In genomic region chr16:88638323-88639230, GRCh38 we compare ENCODE assay signal across 13 cellular contexts. TPM values are rescaled to one million over a fixed set of nuclear protein-coding genes. Genes with fewer than 3 reads are reported as not detected.
DNase-seq lines count a peak whose midpoint lies in the region; ATAC-seq and TF ChIP-seq lines count a peak whose summit lies in the region.
"Had no signal": no experiment of that assay in that cellular context is flagged by ENCODE, and none has a peak within 500 bp of the region (broad histone marks: within the 10 kb centered on the region; RNA-seq: fewer than 3 reads in every experiment).

TSS of gene IL17C (plus strand) at chr16:88638572. CDS start at chr16:88638642, 70 bp downstream.

- H3K36me3 ChIP-seq in body of pancreas (replicated peaks in 1 of 2; ENCODE audit: insufficient read depth in 1 of 2, low read depth in 2 of 2), result no peaks in the 10 kb centered on the region
- H3K36me3 ChIP-seq: BE2C, cardiac muscle cell had no signal

- TF ChIP-seq CTCF in body of pancreas (IDR thresholded peaks at IDR 0.05), result no peak
- no peak for TF ChIP-seq CTCF in type B pancreatic cell (conservative IDR thresholded peaks at IDR 0.05)

- no peaks in the 10 kb centered on the region for H3K27me3 ChIP-seq in body of pancreas

- intact Hi-C loops in body of pancreas (cut with DNase I), result no loop called here

- H3K27ac ChIP-seq in body of pancreas, result no peak within 1 kb of the TSS
- H3K27ac ChIP-seq: cardiac muscle cell had no signal

- peaks cover 12% of the 10 kb centered on the region for H3K36me3 Mint-ChIP-seq in activated naive CD8-positive, alpha-beta T cell treated with anti-CD3 and anti-CD28 coated beads, Interleukin-2, amount 10 ng/mL, durations not matched to agents 7 days and 5 days
- peaks cover 3% of the 10 kb centered on the region for H3K36me3 Mint-ChIP-seq in activated naive CD8-positive, alpha-beta T cell treated with anti-CD3 and anti-CD28 coated beads, Interleukin-2, amount 50 U/mL, for 24 hours (ENCODE audit: low read depth)
- peaks cover 10 to 22% of the 10 kb centered on the region in 2 donors for H3K36me3 Mint-ChIP-seq in stimulated activated naive B cell treated with anti-CD40 and anti-IgM and Interleukin-4, amounts not matched to agents 10 μg/mL and 1 μg/mL and 100 μg/mL, for 72 hours
- H3K36me3 Mint-ChIP-seq in type B pancreatic cell, result no peaks in the 10 kb centered on the region

- TF ChIP-seq POLR2A in body of pancreas (IDR thresholded peaks at IDR 0.05), result no peak

- H3K27ac Mint-ChIP-seq in activated naive CD8-positive, alpha-beta T cell treated with anti-CD3 and anti-CD28 coated beads, Interleukin-2, amount 10 ng/mL, durations not matched to agents 7 days and 5 days, result peak within 1 kb of the TSS; percentile 20
- no peak within 1 kb of the TSS for H3K27ac Mint-ChIP-seq in activated naive CD8-positive, alpha-beta T cell treated with anti-CD3 and anti-CD28 coated beads, Interleukin-2, amount 50 U/mL, for 24 hours
- peak within 1 kb of the TSS; percentile 47 for H3K27ac Mint-ChIP-seq in stimulated activated naive B cell treated with anti-CD40 and anti-IgM and Interleukin-4, amounts not matched to agents 10 μg/mL and 1 μg/mL and 100 μg/mL, for 72 hours
- no peak within 1 kb of the TSS for H3K27ac Mint-ChIP-seq in type B pancreatic cell

- no peaks in the 10 kb centered on the region for H3K9me3 ChIP-seq in body of pancreas
- H3K9me3 ChIP-seq: BE2C had no signal

- peaks cover 20% of the 10 kb centered on the region for H3K4me1 Mint-ChIP-seq in activated naive CD8-positive, alpha-beta T cell treated with anti-CD3 and anti-CD28 coated beads, Interleukin-2, amount 10 ng/mL, durations not matched to agents 7 days and 5 days
- H3K4me1 Mint-ChIP-seq in activated naive CD8-positive, alpha-beta T cell treated with anti-CD3 and anti-CD28 coated beads, Interleukin-2, amount 50 U/mL, for 24 hours, result peaks cover 49% of the 10 kb centered on the region
- H3K4me1 Mint-ChIP-seq in stimulated activated naive B cell treated with anti-CD40 and anti-IgM and Interleukin-4, amounts not matched to agents 10 μg/mL and 1 μg/mL and 100 μg/mL, for 72 hours, result peaks cover 58 to 86% of the 10 kb centered on the region in 2 donors
- peaks cover 5% of the 10 kb centered on the region for H3K4me1 Mint-ChIP-seq in type B pancreatic cell (ENCODE audit: unreplicated experiment)

- no peak within 1 kb of the TSS for H3K4me3 ChIP-seq in body of pancreas
- H3K4me3 ChIP-seq: cardiac muscle cell had no signal

- H3K4me1 ChIP-seq in body of pancreas, result peaks cover 18% of the 10 kb centered on the region
- H3K4me1 ChIP-seq: BE2C had no signal

- 21 to 32% methylated on average over 7 to 27 of the region's 27 CpGs for WGBS in body of pancreas, 2 donors

- H3K27me3 Mint-ChIP-seq in activated naive CD8-positive, alpha-beta T cell treated with anti-CD3 and anti-CD28 coated beads, Interleukin-2, amount 10 ng/mL, durations not matched to agents 7 days and 5 days, result peaks cover 33% of the 10 kb centered on the region
- peaks cover 23% of the 10 kb centered on the region for H3K27me3 Mint-ChIP-seq in activated naive CD8-positive, alpha-beta T cell treated with anti-CD3 and anti-CD28 coated beads, Interleukin-2, amount 50 U/mL, for 24 hours
- H3K27me3 Mint-ChIP-seq in stimulated activated naive B cell treated with anti-CD40 and anti-IgM and Interleukin-4, amounts not matched to agents 10 μg/mL and 1 μg/mL and 100 μg/mL, for 72 hours, result peaks cover 0 to 5% of the 10 kb centered on the region in 2 donors
- H3K27me3 Mint-ChIP-seq in type B pancreatic cell, result peaks cover 22% of the 10 kb centered on the region

- POLR2A ChIA-PET in activated naive CD8-positive, alpha-beta T cell treated with anti-CD3 and anti-CD28 coated beads, Interleukin-2, amount 10 ng/mL, durations not matched to agents 7 days and 5 days (lab: Charles Lee), result interaction anchor here (1.9 to 3.3 kb wide), 4 partner anchors 11 to 63 kb away, joined by 7 to 25 read pairs (median 13); no protein-coding TSS in a partner anchor

- H3K4me3 Mint-ChIP-seq in activated naive CD8-positive, alpha-beta T cell treated with anti-CD3 and anti-CD28 coated beads, Interleukin-2, amount 10 ng/mL, durations not matched to agents 7 days and 5 days, result no peak within 1 kb of the TSS
- H3K4me3 Mint-ChIP-seq in activated naive CD8-positive, alpha-beta T cell treated with anti-CD3 and anti-CD28 coated beads, Interleukin-2, amount 50 U/mL, for 24 hours, result no peak within 1 kb of the TSS
- H3K4me3 Mint-ChIP-seq in stimulated activated naive B cell treated with anti-CD40 and anti-IgM and Interleukin-4, amounts not matched to agents 10 μg/mL and 1 μg/mL and 100 μg/mL, for 72 hours, result peak within 1 kb of the TSS; percentile 39 to 51
- H3K4me3 Mint-ChIP-seq in type B pancreatic cell, result no peak within 1 kb of the TSS

- no peaks in the 10 kb centered on the region for H3K9me3 Mint-ChIP-seq in activated naive CD8-positive, alpha-beta T cell treated with anti-CD3 and anti-CD28 coated beads, Interleukin-2, amount 10 ng/mL, durations not matched to agents 7 days and 5 days
- H3K9me3 Mint-ChIP-seq in activated naive CD8-positive, alpha-beta T cell treated with anti-CD3 and anti-CD28 coated beads, Interleukin-2, amount 50 U/mL, for 24 hours, result peaks cover 4% of the 10 kb centered on the region
- no peaks in the 10 kb centered on the region for H3K9me3 Mint-ChIP-seq in stimulated activated naive B cell treated with anti-CD40 and anti-IgM and Interleukin-4, amounts not matched to agents 10 μg/mL and 1 μg/mL and 100 μg/mL, for 72 hours
- H3K9me3 Mint-ChIP-seq in type B pancreatic cell, result no peaks in the 10 kb centered on the region

- ATAC-seq in activated naive CD8-positive, alpha-beta T cell treated with anti-CD3 and anti-CD28 coated beads, Interleukin-2, amount 10 ng/mL, durations not matched to agents 7 days and 5 days (ENCODE audit: low read depth), result no peak
- ATAC-seq in activated naive CD8-positive, alpha-beta T cell treated with anti-CD3 and anti-CD28 coated beads, Interleukin-2, amount 50 U/mL, for 24 hours, result no peak
- peak; percentile 80 for ATAC-seq in body of pancreas
- no peak for ATAC-seq in stimulated activated naive B cell treated with anti-CD40 and anti-IgM and Interleukin-4, amounts not matched to agents 10 μg/mL and 1 μg/mL and 100 μg/mL, for 72 hours (replicated peaks)

- no peak for DNase-seq in activated naive CD8-positive, alpha-beta T cell treated with anti-CD3 and anti-CD28 coated beads, Interleukin-2, amount 10 ng/mL, durations not matched to agents 7 days and 5 days
- DNase-seq in activated naive CD8-positive, alpha-beta T cell treated with anti-CD3 and anti-CD28 coated beads, Interleukin-2, amount 50 U/mL, for 24 hours, result no peak
- DNase-seq in NCI-H2171 (lab: John Stamatoyannopoulos, UW) (peak; percentile 58), body of pancreas (peak; percentile 80 to 92 (median 88)), A172 (ENCODE audit: low spot score) (no peak), type B pancreatic cell (ENCODE audit: extremely low spot score, unreplicated experiment) (no peak)
- no peak for DNase-seq in stimulated activated naive B cell treated with anti-CD40 and anti-IgM and Interleukin-4, amounts not matched to agents 10 μg/mL and 1 μg/mL and 100 μg/mL, for 72 hours
- no peak for DNase-seq in stimulated activated CD8-positive, alpha-beta memory T cell treated with anti-CD3 and anti-CD28 coated beads, Interleukin-4, amount 100 ng/mL, for 48 hours
- DNase-seq: BE2C, SHP77 treated with DMSO at 0.1 percent for 48 hours had no signal

RNA-seq across cellular contexts. Expression of gene IL17C, which starts in this region (rescaled TPM):
- total RNA-seq in activated naive CD8-positive, alpha-beta T cell treated with anti-CD3 and anti-CD28 coated beads, Interleukin-2, amount 10 ng/mL, durations not matched to agents 7 days and 5 days, result under 1 TPM in 1 of 2 experiments, not detected in 1; 0.68 TPM
- total RNA-seq in body of pancreas, result not detected
- total RNA-seq in A172 (2014; rRNA removed; shearing (Covaris generic)), result not detected in 2 replicates
- total RNA-seq in type B pancreatic cell (ENCODE audit: low replicate concordance), result 0.39 TPM in 1 of 2 replicates, not detected in the other
- total RNA-seq: cardiac muscle cell, LHCN-M2, liver had no signal

Comparison
In these comparisons a context has a peak if more than half of its experiments do, and no peak if none do; other contexts are left out.
1. H3K27ac Mint-ChIP-seq: peak in activated naive CD8-positive, alpha-beta T cell treated with anti-CD3 and anti-CD28 coated beads, Interleukin-2, amount 10 ng/mL, durations not matched to agents 7 days and 5 days (single experiment) and stimulated activated naive B cell treated with anti-CD40 and anti-IgM and Interleukin-4, amounts not matched to agents 10 μg/mL and 1 μg/mL and 100 μg/mL, for 72 hours (single experiment); none in activated naive CD8-positive, alpha-beta T cell treated with anti-CD3 and anti-CD28 coated beads, Interleukin-2, amount 50 U/mL, for 24 hours (single experiment) and type B pancreatic cell (single experiment).
2. Peak in DNase-seq and ATAC-seq in body of pancreas; RNA of the gene not detected or under 1 TPM.
3. H3K4me3 Mint-ChIP-seq: peak in stimulated activated naive B cell treated with anti-CD40 and anti-IgM and Interleukin-4, amounts not matched to agents 10 μg/mL and 1 μg/mL and 100 μg/mL, for 72 hours (2 of 2); none in activated naive CD8-positive, alpha-beta T cell treated with anti-CD3 and anti-CD28 coated beads, Interleukin-2, amount 10 ng/mL, durations not matched to agents 7 days and 5 days (single experiment), activated naive CD8-positive, alpha-beta T cell treated with anti-CD3 and anti-CD28 coated beads, Interleukin-2, amount 50 U/mL, for 24 hours (single experiment) and type B pancreatic cell (single experiment).